Comparison of ENCODE assay signal across 8 cellular contexts in the genomic region with DNA sequence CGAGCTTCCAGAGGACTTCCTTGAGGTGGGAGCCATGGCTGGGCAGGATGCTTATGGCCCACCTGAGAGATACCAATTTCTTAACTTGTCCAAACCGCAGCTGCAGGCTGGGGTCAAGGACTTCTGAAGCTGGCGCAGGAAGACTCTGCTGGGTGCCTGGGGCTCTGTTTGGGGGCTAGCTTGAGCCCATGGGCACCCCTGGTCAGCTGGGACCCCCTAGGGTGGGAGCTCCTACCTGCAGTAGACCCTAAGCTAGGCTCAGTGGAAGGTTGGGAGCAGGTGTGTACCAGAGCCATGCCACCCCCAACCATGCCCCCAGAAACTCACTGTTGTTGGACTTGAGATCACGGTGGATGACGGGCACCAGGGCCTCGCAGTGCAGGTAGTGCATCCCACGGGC. TPM values are rescaled to one million over a fixed set of nuclear protein-coding genes. Genes with fewer than 3 reads are reported as not detected.
A peak's percentile ranks its signal among the peaks of the same experiment; 100 is the strongest.
DNase-seq lines count a peak whose midpoint lies in the region; FAIRE-seq and TF ChIP-seq lines count a peak whose summit lies in the region.

No MANE protein-coding gene starts in this region.

- intact Hi-C loops in tibial artery (cut with DNase I; ENCODE audit: low total_unique reads): loop anchor here (5.0 kb wide), 1 partner anchor 85 kb away; a partner anchor contains a TSS

- H3K27me3 ChIP-seq in astrocyte (ENCODE audit: insufficient read depth, low read length): no peaks in the 10 kb centered on the region
- H3K27me3 ChIP-seq in mesenchymal stem cell (ENCODE audit: control insufficient read depth in 1 of 2, insufficient read depth in 1 of 2, low read length in 2 of 2): no peaks in the 10 kb centered on the region
- no peaks in the 10 kb centered on the region for H3K27me3 ChIP-seq in tibial artery

- H3K9ac ChIP-seq in astrocyte (ENCODE audit: low read length): peak overlapping the region; percentile 83
- H3K9ac ChIP-seq in mesenchymal stem cell (ENCODE audit: low read length): peak overlapping the region; percentile 97

- 97% methylated on average over 7 of the region's 7 CpGs for WGBS in mesenchymal stem cell

- H3K4me2 ChIP-seq in astrocyte (ENCODE audit: low read length) (peak overlapping the region; percentile 97), mesenchymal stem cell (ENCODE audit: low read length, poor library complexity, severe bottlenecking) (peak overlapping the region; percentile 67)

- H2BK15ac ChIP-seq in mesenchymal stem cell (ENCODE audit: low read depth, poor library complexity, severe bottlenecking): peak overlapping the region; percentile 9

- no peaks in the 10 kb centered on the region for H3K27me3 Mint-ChIP-seq in activated T-cell treated with anti-CD3 and anti-CD28 coated beads, Interleukin-2, amount 50 U/mL, for 24 hours
- no peaks in the 10 kb centered on the region for H3K27me3 Mint-ChIP-seq in astrocyte (ENCODE audit: low read depth, unreplicated experiment)

- peak overlapping the region; percentile 91 for H3K27ac Mint-ChIP-seq in activated T-cell treated with anti-CD3 and anti-CD28 coated beads, Interleukin-2, amount 50 U/mL, for 24 hours
- H3K27ac Mint-ChIP-seq in astrocyte (ENCODE audit: unreplicated experiment): peak overlapping the region; percentile 93

- peak overlapping the region; percentile 70 for H4K91ac ChIP-seq in mesenchymal stem cell (ENCODE audit: low read length)

- TF ChIP-seq CTCF in astrocyte (IDR thresholded peaks at IDR 0.05; ENCODE audit: insufficient read depth, low read depth, low read length) (no peak), tibial artery (IDR thresholded peaks at IDR 0.05) (no peak)

- peak overlapping the region; percentile 41 for H2AK5ac ChIP-seq in mesenchymal stem cell (ENCODE audit: low read length, severe bottlenecking)

- H2BK12ac ChIP-seq in mesenchymal stem cell (ENCODE audit: low read length in 2 of 2): peak overlapping the region in 1 of 2 experiments; percentile 55

- H3K4me1 Mint-ChIP-seq in activated T-cell treated with anti-CD3 and anti-CD28 coated beads, Interleukin-2, amount 50 U/mL, for 24 hours (ENCODE audit: low read depth): peaks cover 58% of the 10 kb centered on the region
- peaks cover 33% of the 10 kb centered on the region for H3K4me1 Mint-ChIP-seq in astrocyte (ENCODE audit: low read depth, unreplicated experiment)

- peak overlapping the region in 1 of 2 experiments; percentile 19 for H3K14ac ChIP-seq in mesenchymal stem cell (ENCODE audit: low read length in 2 of 2)

- H3K4me1 ChIP-seq in astrocyte (ENCODE audit: insufficient read depth, low read length): peaks cover 41% of the 10 kb centered on the region
- peaks cover 47% of the 10 kb centered on the region for H3K4me1 ChIP-seq in mesenchymal stem cell (ENCODE audit: control insufficient read depth, insufficient read depth, low read depth, low read length)
- peaks cover 0 to 71% (median 62%) of the 10 kb centered on the region in 4 donors for H3K4me1 ChIP-seq in tibial artery

- peak overlapping the region in 1 of 2 experiments; percentile 34 for H3K18ac ChIP-seq in mesenchymal stem cell (ENCODE audit: low read depth in 1 of 2, low read length in 2 of 2)

- peaks cover 88% of the 10 kb centered on the region for H3K79me2 ChIP-seq in astrocyte (ENCODE audit: insufficient read depth, low read length)

- H3K9me3 ChIP-seq in astrocyte (ENCODE audit: insufficient read depth, low read depth, low read length) (no peaks in the 10 kb centered on the region), mesenchymal stem cell (ENCODE audit: control insufficient read depth, low read length) (no peaks in the 10 kb centered on the region), tibial artery (no peaks in the 10 kb centered on the region)

- H3K36me3 Mint-ChIP-seq in activated T-cell treated with anti-CD3 and anti-CD28 coated beads, Interleukin-2, amount 50 U/mL, for 24 hours (ENCODE audit: low read depth): peaks cover 80% of the 10 kb centered on the region
- H3K36me3 Mint-ChIP-seq in astrocyte (ENCODE audit: low read depth, unreplicated experiment): peaks cover 18% of the 10 kb centered on the region

- peak overlapping the region; percentile 96 for H3K4me3 Mint-ChIP-seq in activated T-cell treated with anti-CD3 and anti-CD28 coated beads, Interleukin-2, amount 50 U/mL, for 24 hours
- H3K4me3 Mint-ChIP-seq in astrocyte (ENCODE audit: unreplicated experiment): peak overlapping the region; percentile 89

- H3K79me1 ChIP-seq in mesenchymal stem cell (replicated peaks; ENCODE audit: low read length, poor library complexity, severe bottlenecking): peaks cover 10% of the 10 kb centered on the region

- no peak overlapping the region for H2AFZ ChIP-seq in astrocyte (ENCODE audit: low read depth, low read length)
- no peak overlapping the region for H2AFZ ChIP-seq in mesenchymal stem cell (ENCODE audit: low read depth, low read length)

- no peaks in the 10 kb centered on the region for H3K9me3 Mint-ChIP-seq in activated T-cell treated with anti-CD3 and anti-CD28 coated beads, Interleukin-2, amount 50 U/mL, for 24 hours
- no peaks in the 10 kb centered on the region for H3K9me3 Mint-ChIP-seq in astrocyte (ENCODE audit: unreplicated experiment)

- no peak overlapping the region for H2BK120ac ChIP-seq in mesenchymal stem cell (ENCODE audit: low read depth, low read length)

- H3K4me3 ChIP-seq in astrocyte (ENCODE audit: insufficient read depth, low read depth, low read length) (peak overlapping the region; percentile 81), mesenchymal stem cell (ENCODE audit: insufficient read depth in 1 of 2, low read depth in 1 of 2, low read length in 2 of 2) (peak overlapping the region; percentile 43 to 96), tibial artery (peak overlapping the region; percentile 78 to 83)

- H4K20me1 ChIP-seq in astrocyte (ENCODE audit: insufficient read depth, low read length): peaks cover 63% of the 10 kb centered on the region

- no peak overlapping the region for H2BK5ac ChIP-seq in mesenchymal stem cell (ENCODE audit: low read depth, low read length, poor library complexity, severe bottlenecking)

- peak overlapping the region in 1 of 2 experiments; percentile 83 for H3K23ac ChIP-seq in mesenchymal stem cell (ENCODE audit: low read length in 2 of 2)

- no peak for FAIRE-seq in astrocyte (lab: Jason Lieb, UNC)

- peak overlapping the region in 1 of 2 experiments; percentile 2 for H3K4ac ChIP-seq in mesenchymal stem cell (ENCODE audit: low read depth in 1 of 2, low read length in 2 of 2)

- no peak for DNase-seq in activated T-cell treated with anti-CD3 and anti-CD28 coated beads, Interleukin-2, amount 50 U/mL, for 24 hours
- no peak for DNase-seq in activated T-cell treated with anti-CD3 and anti-CD28 coated beads, Interleukin-2, amount 50 U/mL, for 48 hours
- DNase-seq in astrocyte (ENCODE audit: low read depth) (no peak), mesenchymal stem cell (no peak), tibial artery (peak in 1 of 2 donors; percentile 70), NCI-H1092 (lab: John Stamatoyannopoulos, UW) (no peak), GM03348 (ENCODE audit: low spot score) (no peak)
- no peak for DNase-seq in stimulated activated CD4-positive, alpha-beta T cell treated with anti-CD3 and anti-CD28 coated beads, Interleukin-15, amount 100 ng/mL, for 24 hours

- H3K27ac ChIP-seq in astrocyte (ENCODE audit: low read depth, low read length): no peak overlapping the region
- H3K27ac ChIP-seq in mesenchymal stem cell (ENCODE audit: low read length, poor library complexity, severe bottlenecking): peak overlapping the region; percentile 81
- H3K27ac ChIP-seq in tibial artery: peak overlapping the region; percentile 87 to 96

- H4K8ac ChIP-seq in mesenchymal stem cell (ENCODE audit: low read length): no peak overlapping the region

- H3K36me3 ChIP-seq in astrocyte (ENCODE audit: insufficient read depth, low read length) (peaks cover 2% of the 10 kb centered on the region), mesenchymal stem cell (ENCODE audit: control insufficient read depth in 1 of 2, insufficient read depth in 2 of 2, low read depth in 1 of 2, low read length in 2 of 2) (peaks cover 33 to 51% of the 10 kb centered on the region in 2 experiments), tibial artery (peaks cover under 1 to 65% (median 14%) of the 10 kb centered on the region in 3 donors)

RNA-seq across cellular contexts. Expression of a gene that starts 1.3 kb away (rescaled TPM):
- total RNA-seq in astrocyte: 55.4 and 61.3 TPM in 2 replicates
- 36.7 TPM for polyA plus RNA-seq in mesenchymal stem cell (2013, experiment 1 of 2)
- 36.1 TPM for polyA plus RNA-seq in mesenchymal stem cell (2013, experiment 2 of 2)

RNA-seq across cellular contexts. Expression of a gene that starts 2.9 kb away (rescaled TPM):
- 45.6 and 51.2 TPM in 2 replicates for total RNA-seq in astrocyte
- polyA plus RNA-seq in mesenchymal stem cell (2013, experiment 1 of 2): 21.5 TPM
- 19.8 TPM for polyA plus RNA-seq in mesenchymal stem cell (2013, experiment 2 of 2)

RNA-seq across cellular contexts. Expression of a gene that starts 17.1 kb away (rescaled TPM):
- total RNA-seq in astrocyte: 0.84 TPM in 1 of 2 replicates, not detected in the other
- polyA plus RNA-seq in mesenchymal stem cell (2013, experiment 1 of 2): 0.04 TPM
- 0.08 TPM for polyA plus RNA-seq in mesenchymal stem cell (2013, experiment 2 of 2)

RNA-seq across cellular contexts. Expression of a gene that starts 25.2 kb away (rescaled TPM):
- 19.0 and 26.7 TPM in 2 replicates for total RNA-seq in astrocyte
- 35.0 TPM for polyA plus RNA-seq in mesenchymal stem cell (2013, experiment 1 of 2)
- polyA plus RNA-seq in mesenchymal stem cell (2013, experiment 2 of 2): 34.6 TPM

RNA-seq across cellular contexts. Expression of a gene that starts 36.8 kb away (rescaled TPM):
- total RNA-seq in astrocyte: 9.4 and 10.1 TPM in 2 replicates
- polyA plus RNA-seq in mesenchymal stem cell (2013, experiment 1 of 2): 22.5 TPM
- polyA plus RNA-seq in mesenchymal stem cell (2013, experiment 2 of 2): 22.6 TPM
